ENCODE assay signal across 8 cellular contexts in the genomic region with DNA sequence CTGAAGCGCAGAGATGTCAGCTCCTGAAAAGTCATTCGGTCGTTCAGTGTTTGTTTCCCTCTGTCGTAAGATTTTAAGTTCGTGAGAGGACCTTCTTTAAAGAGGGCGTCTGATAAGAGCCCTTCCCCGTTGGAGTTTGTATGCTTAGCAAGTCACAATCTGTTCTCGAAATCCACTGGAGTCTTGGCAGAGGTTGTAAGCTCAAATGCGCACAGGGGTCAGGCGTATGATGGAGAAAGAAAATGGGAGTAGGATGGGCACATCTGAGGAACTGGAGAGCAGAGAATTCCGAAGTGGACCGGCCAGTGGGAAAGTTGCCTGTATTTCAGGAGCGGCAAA. TPM values are rescaled to one million over a fixed set of nuclear protein-coding genes. Genes with fewer than 3 reads are reported as not detected.
A peak's percentile ranks its signal among the peaks of the same experiment; 100 is the strongest.
DNase-seq lines count a peak whose midpoint lies in the region; ATAC-seq, FAIRE-seq and TF ChIP-seq lines count a peak whose summit lies in the region.

No MANE protein-coding gene starts in this region.

- no peak for FAIRE-seq in kidney (lab: Jason Lieb, UNC)

- intact Hi-C loops in kidney (cut with DNase I), result no loop called here

- H3K27me3 Mint-ChIP-seq in brain, result peaks cover 6% of the 10 kb centered on the region
- H3K27me3 Mint-ChIP-seq in stimulated activated naive B cell treated with anti-CD40 and anti-IgM and Interleukin-4, amounts not matched to agents 10 μg/mL and 1 μg/mL and 100 μg/mL, for 72 hours, result no peaks in the 10 kb centered on the region

- TF ChIP-seq POLR2A in NB4 (IDR thresholded peaks at IDR 0.05; ENCODE audit: extremely low read depth, insufficient read length), result no peak

- TF ChIP-seq CTCF in NB4 (IDR thresholded peaks at IDR 0.05; ENCODE audit: low read depth, low read length) (no peak), brain (conservative IDR thresholded peaks at IDR 0.05) (no peak), kidney (IDR thresholded peaks at IDR 0.05; ENCODE audit: borderline replicate concordance, extremely low read depth, insufficient read depth) (no peak)

- H3K9me3 Mint-ChIP-seq in brain, result peaks cover 13 to 21% (median 20%) of the 10 kb centered on the region in 5 experiments
- H3K9me3 Mint-ChIP-seq in stimulated activated naive B cell treated with anti-CD40 and anti-IgM and Interleukin-4, amounts not matched to agents 10 μg/mL and 1 μg/mL and 100 μg/mL, for 72 hours, result peaks cover 5 to 8% of the 10 kb centered on the region in 2 donors

- no peaks in the 10 kb centered on the region for H3K36me3 ChIP-seq in kidney (ENCODE audit: control insufficient read depth in 1 of 2, insufficient read depth in 2 of 2, low read length in 2 of 2)

- peak overlapping the region; percentile 94 for H3K27ac ChIP-seq in kidney (ENCODE audit: low read depth in 2 of 2, low read length in 2 of 2)

- DNase-seq in GM04504 (ENCODE audit: low read depth) (peak; percentile 6), NB4 (ENCODE audit: low read depth) (peak; percentile 52), kidney (no peak)
- DNase-seq in stimulated activated naive B cell treated with anti-CD40 and anti-IgM and Interleukin-4, amounts not matched to agents 10 μg/mL and 1 μg/mL and 100 μg/mL, for 72 hours, result no peak
- DNase-seq in activated effector memory CD4-positive, alpha-beta T cell treated with anti-CD3 and anti-CD28 coated beads, Interleukin-2, amount 50 U/mL, for 16 hours, result no peak

- H3K4me1 ChIP-seq in kidney (ENCODE audit: control insufficient read depth in 1 of 2, insufficient read depth in 1 of 2, low read depth in 1 of 2, low read length in 2 of 2), result peaks cover 3 to 14% of the 10 kb centered on the region in 2 donors

- H3K4me3 ChIP-seq in NB4 (ENCODE audit: low read depth, low read length) (peak overlapping the region; percentile 88), kidney (ENCODE audit: low read length in 2 of 2) (peak overlapping the region; percentile 93 to 95)

- peak overlapping the region; percentile 89 to 97 (median 96) for H3K4me3 Mint-ChIP-seq in brain
- peak overlapping the region; percentile 92 to 97 for H3K4me3 Mint-ChIP-seq in stimulated activated naive B cell treated with anti-CD40 and anti-IgM and Interleukin-4, amounts not matched to agents 10 μg/mL and 1 μg/mL and 100 μg/mL, for 72 hours

- peak; percentile 5 for ATAC-seq in GM21786 (IDR thresholded peaks at IDR 0.05; ENCODE audit: unreplicated experiment)
- peak; percentile 26 to 38 for ATAC-seq in stimulated activated naive B cell treated with anti-CD40 and anti-IgM and Interleukin-4, amounts not matched to agents 10 μg/mL and 1 μg/mL and 100 μg/mL, for 72 hours (replicated peaks)
- ATAC-seq in GM21576 (IDR thresholded peaks at IDR 0.05; ENCODE audit: unreplicated experiment), result no peak

- H3K36me3 Mint-ChIP-seq in brain, result peaks cover 26% of the 10 kb centered on the region
- H3K36me3 Mint-ChIP-seq in stimulated activated naive B cell treated with anti-CD40 and anti-IgM and Interleukin-4, amounts not matched to agents 10 μg/mL and 1 μg/mL and 100 μg/mL, for 72 hours, result peaks cover 20% of the 10 kb centered on the region in 2 donors

- H3K4me1 Mint-ChIP-seq in brain, result peaks cover 42% of the 10 kb centered on the region
- peaks cover 29 to 58% of the 10 kb centered on the region in 2 donors for H3K4me1 Mint-ChIP-seq in stimulated activated naive B cell treated with anti-CD40 and anti-IgM and Interleukin-4, amounts not matched to agents 10 μg/mL and 1 μg/mL and 100 μg/mL, for 72 hours

- peak overlapping the region; percentile 81 to 95 (median 94) for H3K27ac Mint-ChIP-seq in brain
- H3K27ac Mint-ChIP-seq in stimulated activated naive B cell treated with anti-CD40 and anti-IgM and Interleukin-4, amounts not matched to agents 10 μg/mL and 1 μg/mL and 100 μg/mL, for 72 hours, result peak overlapping the region; percentile 94

- peaks cover 0 to 7% of the 10 kb centered on the region in 2 donors for H3K9me3 ChIP-seq in kidney (ENCODE audit: control insufficient read depth in 1 of 2, low read length in 2 of 2)

- H3K9ac ChIP-seq in kidney (ENCODE audit: low read length in 2 of 2), result peak overlapping the region; percentile 94 to 97

RNA-seq across cellular contexts. Expression of a gene that starts 0.7 kb away (rescaled TPM):
- polyA plus RNA-seq in brain (ENCODE audit: insufficient read depth, low read depth, low replicate concordance) (105 TPM), kidney (ENCODE audit: insufficient read depth, low read depth, low replicate concordance) (212 TPM)
- 202 TPM for total RNA-seq in kidney

Comparison
In these comparisons a context has a peak if more than half of its experiments do, and no peak if none do; other contexts are left out.
1. DNase-seq: peak in GM04504 (single experiment) and NB4 (single experiment); none in kidney (single experiment), stimulated activated naive B cell treated with anti-CD40 and anti-IgM and Interleukin-4, amounts not matched to agents 10 μg/mL and 1 μg/mL and 100 μg/mL, for 72 hours (single experiment) and activated effector memory CD4-positive, alpha-beta T cell treated with anti-CD3 and anti-CD28 coated beads, Interleukin-2, amount 50 U/mL, for 16 hours (single experiment).